ENCODE assay signal across 32 cellular contexts in the genomic region with DNA sequence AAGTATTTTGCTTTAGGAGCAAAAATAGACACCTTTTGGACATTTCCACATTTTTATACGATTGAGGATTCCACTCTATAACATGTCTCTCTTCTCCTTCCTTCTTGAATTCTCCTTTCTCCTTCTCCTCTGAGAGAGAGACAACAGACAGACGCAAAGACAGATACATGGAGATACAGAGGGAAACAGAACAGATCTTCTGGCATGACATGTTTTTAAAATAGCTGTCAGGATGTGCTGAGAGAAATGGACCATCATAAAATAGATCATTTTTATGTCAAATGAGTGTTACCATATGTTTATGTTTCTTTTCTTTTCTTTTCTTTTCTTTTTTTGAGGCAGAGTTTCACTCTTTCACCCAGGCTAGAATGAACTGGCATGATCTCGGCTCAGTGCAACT.
"Had no signal": no experiment of that assay in that cellular context is flagged by ENCODE, and none has a peak within 500 bp of the region (broad histone marks: within the 10 kb centered on the region; RNA-seq: fewer than 3 reads in every experiment).

No MANE protein-coding gene starts in this region.

- H3K27ac ChIP-seq: brain microvascular endothelial cell, coronary artery, dorsolateral prefrontal cortex, esophagus muscularis mucosa, gastroesophageal sphincter had no signal

- H3K4me3 ChIP-seq: coronary artery, dorsolateral prefrontal cortex, esophagus muscularis mucosa, gastroesophageal sphincter had no signal

- FAIRE-seq: astrocyte, bronchial epithelial cell had no signal

- H3K4me1 ChIP-seq: esophagus muscularis mucosa, gastroesophageal sphincter had no signal

- H3K36me3 Mint-ChIP-seq: activated naive CD8-positive, alpha-beta T cell had no signal

- H3K27ac Mint-ChIP-seq: activated CD4-positive, alpha-beta memory T cell treated with anti-CD3 and anti-CD28 coated beads, Interleukin-2, amount 10 ng/mL, durations not matched to agents 7 days and 5 days; activated CD4-positive, alpha-beta T cell treated with anti-CD3 and anti-CD28 coated beads for 36 hours; activated CD4-positive, alpha-beta T cell treated with anti-CD3 and anti-CD28 coated beads, Interleukin-2, amount 10 ng/mL, durations not matched to agents 24 days and 14 days; activated naive CD8-positive, alpha-beta T cell; activated T-helper 17 cell treated with anti-CD3 and anti-CD28 coated beads, Interleukin-2, amount 50 U/mL, for 72 hours; dendritic cell treated with granulocyte-macrophage colony-stimulating factor and Interleukin-4, amounts not matched to agents 40 ng/mL and 50 ng/mL, for 4 days; endodermal cell; T-helper 17 cell; T-helper 2 cell treated with Interferon-gamma antibody and Interleukin-4, amounts not matched to agents 5 μg/mL and 100 μg/mL, for 36 hours had no signal

- H3K4me1 Mint-ChIP-seq: endodermal cell had no signal

- H3K9me3 Mint-ChIP-seq: activated CD4-positive, alpha-beta memory T cell treated with anti-CD3 and anti-CD28 coated beads, Interleukin-2, amount 10 ng/mL, durations not matched to agents 7 days and 5 days; activated CD4-positive, alpha-beta T cell treated with anti-CD3 and anti-CD28 coated beads, Interleukin-2, amount 10 ng/mL, durations not matched to agents 24 days and 14 days; activated T-cell treated with anti-CD3 and anti-CD28 coated beads, Interleukin-2, amount 50 U/mL, for 4 hours; activated T-helper 17 cell treated with anti-CD3 and anti-CD28 coated beads, Interleukin-2, amount 50 U/mL, for 72 hours; central memory CD8-positive, alpha-beta T cell; dendritic cell treated with granulocyte-macrophage colony-stimulating factor and Interleukin-4, amounts not matched to agents 40 ng/mL and 50 ng/mL, for 4 days; T-helper 2 cell treated with Interferon-gamma antibody and Interleukin-4, amounts not matched to agents 5 μg/mL and 100 μg/mL, for 36 hours had no signal

- H3K36me3 ChIP-seq: brain microvascular endothelial cell, esophagus muscularis mucosa, gastroesophageal sphincter had no signal

- H3K4me3 Mint-ChIP-seq: activated CD4-positive, alpha-beta memory T cell treated with anti-CD3 and anti-CD28 coated beads, Interleukin-2, amount 10 ng/mL, durations not matched to agents 7 days and 5 days; activated CD4-positive, alpha-beta T cell treated with anti-CD3 and anti-CD28 coated beads for 36 hours; activated CD4-positive, alpha-beta T cell treated with anti-CD3 and anti-CD28 coated beads, Interleukin-2, amount 10 ng/mL, durations not matched to agents 24 days and 14 days; activated naive CD8-positive, alpha-beta T cell; activated T-cell treated with anti-CD3 and anti-CD28 coated beads, Interleukin-2, amount 50 U/mL, for 4 hours; central memory CD8-positive, alpha-beta T cell; dendritic cell treated with granulocyte-macrophage colony-stimulating factor and Interleukin-4, amounts not matched to agents 40 ng/mL and 50 ng/mL, for 4 days; endodermal cell; T-helper 2 cell treated with Interferon-gamma antibody and Interleukin-4, amounts not matched to agents 5 μg/mL and 100 μg/mL, for 36 hours had no signal

- DNase-seq: activated CD4-positive, alpha-beta memory T cell treated with anti-CD3 and anti-CD28 coated beads, Interleukin-2, amount 10 ng/mL, durations not matched to agents 7 days and 5 days; activated CD4-positive, alpha-beta T cell treated with anti-CD3 and anti-CD28 coated beads for 36 hours; activated CD4-positive, alpha-beta T cell treated with anti-CD3 and anti-CD28 coated beads, Interleukin-2, amount 10 ng/mL, durations not matched to agents 24 days and 14 days; activated CD4-positive, CD25-positive, alpha-beta regulatory T cell; activated CD4-positive, CD25-positive, alpha-beta regulatory T cell treated with anti-CD3 and anti-CD28 coated beads, Interleukin-2, amount 50 U/mL, for 72 hours; activated CD8-positive, alpha-beta memory T cell treated with anti-CD3 and anti-CD28 coated beads, Interleukin-2, amount 50 U/mL, for 48 hours; activated effector memory CD4-positive, alpha-beta T cell treated with Interleukin-2 at 50 U/mL for 16 hours; activated gamma-delta T cell treated with Interleukin-2 at 50 U/mL for 16 hours; activated naive CD4-positive, alpha-beta T cell treated with anti-CD3 and anti-CD28 coated beads, Interleukin-2, amount 50 U/mL, for 16 hours; activated naive CD4-positive, alpha-beta T cell treated with Interleukin-2 at 50 U/mL for 16 hours; activated T-cell treated with anti-CD3 and anti-CD28 coated beads, Interleukin-2, amount 50 U/mL, for 4 hours; amniotic stem cell; anterior cingulate cortex; brain microvascular endothelial cell; dorsolateral prefrontal cortex; effector memory CD4-positive, alpha-beta T cell; endodermal cell; erythroblast; foreskin melanocyte; T-helper 1 cell; T-helper 17 cell; T1000 had no signal

- H3K27me3 ChIP-seq: brain microvascular endothelial cell, dorsolateral prefrontal cortex, esophagus muscularis mucosa, gastroesophageal sphincter had no signal

- H3K9me3 ChIP-seq: esophagus muscularis mucosa, gastroesophageal sphincter had no signal
